ENCODE assay signal across 25 cellular contexts in genomic region chr3:188380252-188380651, GRCh38.
"Had no signal": no experiment of that assay in that cellular context is flagged by ENCODE, and none has a peak within 500 bp of the region (broad histone marks: within the 10 kb centered on the region; RNA-seq: fewer than 3 reads in every experiment).

No MANE protein-coding gene starts in this region.

- H3K27me3 Mint-ChIP-seq: IgD-negative memory B cell had no signal

- ATAC-seq: K562 had no signal

- H3K27ac ChIP-seq: KMS-11, SJSA1, SK-N-MC had no signal

- H3K9me3 ChIP-seq: SJSA1 had no signal

- H3K4me3 ChIP-seq: K562, SJSA1, SK-N-MC had no signal

- H3K27me3 ChIP-seq: SJSA1 had no signal

- H3K27ac Mint-ChIP-seq: IgD-negative memory B cell had no signal

- H3K4me3 Mint-ChIP-seq: IgD-negative memory B cell had no signal

- H3K4me1 ChIP-seq: SJSA1 had no signal

- DNase-seq: Kasumi-1, MM.1S, MV-4-11, NCI-H1048, NCI-H1105, NCI-H1417, NCI-H1436 treated with DMSO at 0.1 percent for 48 hours, NCI-H1694, NCI-H187 treated with DMSO at 0.1 percent for 48 hours, NCI-H2029 treated with DMSO at 0.1 percent for 48 hours, NCI-H2171 treated with DMSO at 0.1 percent for 48 hours, NCI-H226, NCI-H446, NCI-H510A, NCI-H524 treated with DMSO at 0.1 percent for 48 hours, NCI-H69, NCI-H774, Right ventricle myocardium superior, RPMI8226, SIG-M5 had no signal

- H3K9ac ChIP-seq: KMS-11 had no signal
